ENCODE assay signal across 20 cellular contexts in genomic region chr7:42457663-42458062, GRCh38.
DNase-seq lines count a peak whose midpoint lies in the region; ATAC-seq, FAIRE-seq and TF ChIP-seq lines count a peak whose summit lies in the region.
"Had no signal": no experiment of that assay in that cellular context is flagged by ENCODE, and none has a peak within 500 bp of the region (broad histone marks: within the 10 kb centered on the region; RNA-seq: fewer than 3 reads in every experiment).

No MANE protein-coding gene starts in this region.

- ATAC-seq in HG02759 (IDR thresholded peaks at IDR 0.05; ENCODE audit: unreplicated experiment): no peak
- ATAC-seq: HCT116 had no signal

- CTCF ChIA-PET in HEK293 (lab: Yijun Ruan, JAX): interaction anchor here (0.7 to 1.0 kb wide), 2 partner anchors 35 to 283 kb away, joined by 3 read pairs; no protein-coding TSS in a partner anchor

- FAIRE-seq in HTR-8/SVneo (lab: Jason Lieb, UNC): no peak

- POLR2A ChIA-PET in HEK293 (lab: Yijun Ruan, JAX): no interaction called here

- no peak for TF ChIP-seq CTCF in HEK293 (tag by site-specific recombination; IDR thresholded peaks at IDR 0.05)

- no peak overlapping the region for H3K27ac ChIP-seq in HEK293 (ENCODE audit: extremely low read depth, low read depth, low read length)
- H3K27ac ChIP-seq: GM23248 had no signal

- H3K4me3 ChIP-seq in HEK293 (ENCODE audit: low read depth, low read length) (no peak overlapping the region), adipocyte (ENCODE audit: low read length) (no peak overlapping the region)
- H3K4me3 ChIP-seq: GM23248 had no signal

- peaks cover 15% of the 10 kb centered on the region for H3K27me3 ChIP-seq in adipocyte (replicated peaks; ENCODE audit: control insufficient read depth, insufficient read depth, low read length)

- H3K4me1 ChIP-seq in HEK293 (ENCODE audit: control insufficient read depth, insufficient read depth, low read length): no peaks in the 10 kb centered on the region; the same call in 1 of the 2 replicates
- peaks cover 29% of the 10 kb centered on the region for H3K4me1 ChIP-seq in adipocyte (ENCODE audit: control insufficient read depth, insufficient read depth, low read length)

- no peaks in the 10 kb centered on the region for H3K9me3 ChIP-seq in HEK293 (ENCODE audit: control insufficient read depth, insufficient read depth, low read depth, low read length)
- no peaks in the 10 kb centered on the region for H3K9me3 ChIP-seq in adipocyte (ENCODE audit: control insufficient read depth, low read length)

- DNase-seq in adipocyte (ENCODE audit: low read depth) (no peak), kidney glomerular epithelial cell (lab: John Stamatoyannopoulos, UW) (peak; percentile 59), renal cortical epithelial cell (ENCODE audit: low read depth) (peak; percentile 41), islet precursor cell (no peak), NCI-H82 (lab: John Stamatoyannopoulos, UW) (no peak), HTR-8/SVneo (ENCODE audit: insufficient read length, low spot score) (no peak)
- DNase-seq: CD4-positive, alpha-beta T cell; DMS53; Karpas-422; MM.1S; NCI-H1105; NCI-H1694 treated with DMSO at 0.1 percent for 48 hours; NCI-H345; NCI-H526 treated with DMSO at 0.1 percent for 48 hours; NK-92 treated with Interleukin-12 subunit alpha and Interleukin-12 subunit beta, amount 100 ng/mL, for 24 hours; SIG-M5 had no signal

- no peaks in the 10 kb centered on the region for H3K36me3 ChIP-seq in HEK293 (ENCODE audit: control insufficient read depth in 2 of 2, insufficient read depth in 1 of 2, low read length in 2 of 2)
- H3K36me3 ChIP-seq in adipocyte (ENCODE audit: control insufficient read depth, insufficient read depth, low read length, severe bottlenecking): no peaks in the 10 kb centered on the region

- peak overlapping the region; percentile 63 for H3K9ac ChIP-seq in adipocyte (ENCODE audit: low read length)
- H3K9ac ChIP-seq: GM23248 had no signal

TF ChIP-seq in HEK293, 187 proteins besides CTCF, POLR2A, EP300 and RAD21:
- no peak for TF ChIP-seq IKZF3 (tag by site-specific recombination; IDR thresholded peaks at IDR 0.05)
- no peak for TF ChIP-seq ZNF211 (tag by site-specific recombination; IDR thresholded peaks at IDR 0.05; ENCODE audit: low read depth)
- peak; percentile 79 for TF ChIP-seq ZNF629 (tag by site-specific recombination; IDR thresholded peaks at IDR 0.05)
- TF ChIP-seq ATF2 (tag by site-specific recombination; IDR thresholded peaks at IDR 0.05; ENCODE audit: low read depth): peak; percentile 90
- TF ChIP-seq ZBTB21 (tag by site-specific recombination; IDR thresholded peaks at IDR 0.05): peak; percentile 76
- TF ChIP-seq ZNF274 (IDR thresholded peaks at IDR 0.05; ENCODE audit: low read length): no peak
- TF ChIP-seq ZNF274 (tag by site-specific recombination; IDR thresholded peaks at IDR 0.05; ENCODE audit: borderline replicate concordance): no peak
- TF ChIP-seq GLIS1 (tag by site-specific recombination; IDR thresholded peaks at IDR 0.05): no peak
- TF ChIP-seq ZNF280D (tag by site-specific recombination; IDR thresholded peaks at IDR 0.05): no peak
- TF ChIP-seq ZNF133 (tag by site-specific recombination; IDR thresholded peaks at IDR 0.05): no peak
- no peak for TF ChIP-seq ZNF692 (tag by site-specific recombination; IDR thresholded peaks at IDR 0.05)
- no peak for TF ChIP-seq ZXDB (tag by site-specific recombination; IDR thresholded peaks at IDR 0.05)
- no peak for TF ChIP-seq ZNF112 (tag by site-specific recombination; IDR thresholded peaks at IDR 0.05)
- no peak for TF ChIP-seq ZSCAN5A (tag by site-specific recombination; IDR thresholded peaks at IDR 0.05)
- TF ChIP-seq ZNF394 (tag by site-specific recombination; IDR thresholded peaks at IDR 0.05; ENCODE audit: borderline replicate concordance): no peak
TF ChIP-seq in HEK293: peak in this region for 3.

Comparison
In these comparisons a context has a peak if more than half of its experiments do, and no peak if none do; other contexts are left out.
1. DNase-seq: peak in kidney glomerular epithelial cell (single experiment) and renal cortical epithelial cell (single experiment); none in adipocyte (single experiment), islet precursor cell (single experiment), NCI-H82 (single experiment) and HTR-8/SVneo (single experiment).